In the genomic region with DNA sequence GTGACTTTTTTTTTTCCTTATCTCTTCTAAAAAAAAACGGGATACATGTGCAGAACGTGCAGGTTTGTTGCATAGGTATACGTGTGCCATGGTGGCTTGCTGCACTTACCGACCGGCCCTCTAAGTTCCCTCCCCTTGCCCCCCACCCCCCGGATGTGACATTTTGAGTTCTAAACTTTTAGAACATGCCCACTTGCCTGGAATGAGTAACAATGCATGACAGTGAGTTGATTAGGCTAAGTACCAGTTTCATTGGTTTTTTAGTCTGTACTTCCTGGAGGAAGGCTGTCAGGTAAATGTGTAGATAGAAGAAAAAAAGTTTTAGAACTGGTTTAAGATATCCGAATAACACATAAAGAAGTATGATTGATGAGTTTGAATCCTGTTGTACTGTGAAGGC, we compare ENCODE assay signal across 8 cellular contexts. TPM values are rescaled to one million over a fixed set of nuclear protein-coding genes. Genes with fewer than 3 reads are reported as not detected.
DNase-seq lines count a peak whose midpoint lies in the region; ATAC-seq and TF ChIP-seq lines count a peak whose summit lies in the region.

No MANE protein-coding gene starts in this region.

- ATAC-seq in GM19467 (IDR thresholded peaks at IDR 0.05; ENCODE audit: unreplicated experiment), result no peak

- H3K4me3 ChIP-seq in GM08714 (ENCODE audit: low read length), result peak overlapping the region; percentile 37

- peaks cover 41% of the 10 kb centered on the region for H3K4me1 Mint-ChIP-seq in T-helper 1 cell treated with Interleukin-12 subunit alpha and Interleukin-12 subunit beta and Interleukin-4 antibody, amounts not matched to agents 30 μg/mL and 1 μg/mL, for 36 hours (ENCODE audit: low read depth)
- H3K4me1 Mint-ChIP-seq in brain, result peaks cover 69% of the 10 kb centered on the region

- H3K27ac Mint-ChIP-seq in T-helper 1 cell treated with Interleukin-12 subunit alpha and Interleukin-12 subunit beta and Interleukin-4 antibody, amounts not matched to agents 30 μg/mL and 1 μg/mL, for 36 hours, result peak overlapping the region; percentile 53
- H3K27ac Mint-ChIP-seq in brain, result peak overlapping the region in 1 of 5 experiments; percentile 27

- H3K36me3 Mint-ChIP-seq in T-helper 1 cell treated with Interleukin-12 subunit alpha and Interleukin-12 subunit beta and Interleukin-4 antibody, amounts not matched to agents 30 μg/mL and 1 μg/mL, for 36 hours (ENCODE audit: low read depth), result peaks cover 26% of the 10 kb centered on the region
- peaks cover 38% of the 10 kb centered on the region for H3K36me3 Mint-ChIP-seq in brain

- H3K4me3 Mint-ChIP-seq in T-helper 1 cell treated with Interleukin-12 subunit alpha and Interleukin-12 subunit beta and Interleukin-4 antibody, amounts not matched to agents 30 μg/mL and 1 μg/mL, for 36 hours, result peak overlapping the region; percentile 58
- H3K4me3 Mint-ChIP-seq in brain, result peak overlapping the region; percentile 72 to 99 (median 99)

- peaks cover 4% of the 10 kb centered on the region for H3K27me3 Mint-ChIP-seq in T-helper 1 cell treated with Interleukin-12 subunit alpha and Interleukin-12 subunit beta and Interleukin-4 antibody, amounts not matched to agents 30 μg/mL and 1 μg/mL, for 36 hours (ENCODE audit: low read depth)
- peaks cover 5% of the 10 kb centered on the region for H3K27me3 Mint-ChIP-seq in brain

- no peak for TF ChIP-seq CTCF in brain (conservative IDR thresholded peaks at IDR 0.05)

- no peaks in the 10 kb centered on the region for H3K9me3 Mint-ChIP-seq in T-helper 1 cell treated with Interleukin-12 subunit alpha and Interleukin-12 subunit beta and Interleukin-4 antibody, amounts not matched to agents 30 μg/mL and 1 μg/mL, for 36 hours
- peaks cover 0 to 4% (median 0%) of the 10 kb centered on the region in 5 experiments for H3K9me3 Mint-ChIP-seq in brain

- peak; percentile 68 for DNase-seq in stimulated activated CD4-positive, alpha-beta T cell treated with anti-CD3 and anti-CD28 coated beads, Interleukin-15, amount 100 ng/mL, for 24 hours
- no peak for DNase-seq in mucosa of gallbladder (ENCODE audit: low spot score)
- DNase-seq in midbrain (lab: John Stamatoyannopoulos, UW), result no peak
- DNase-seq in NCI-H1417 treated with DMSO at 0.1 percent for 48 hours (lab: John Stamatoyannopoulos, UW), result no peak

RNA-seq across cellular contexts. Expression of gene BPTF, which starts 4.0 kb away (rescaled TPM):
- 23.8 TPM for polyA plus RNA-seq in brain (ENCODE audit: insufficient read depth, low read depth, low replicate concordance)
- total RNA-seq in mucosa of gallbladder, result 107 TPM
